8 cellular contexts compared by ENCODE assay signal in genomic region chr6:109383438-109383940, GRCh38. TPM values are rescaled to one million over a fixed set of nuclear protein-coding genes. Genes with fewer than 3 reads are reported as not detected.
DNase-seq lines count a peak whose midpoint lies in the region; ATAC-seq and TF ChIP-seq lines count a peak whose summit lies in the region.

No MANE protein-coding gene starts in this region.

- H3K79me2 ChIP-seq in ACC112 (ENCODE audit: control insufficient read depth, insufficient read depth, low read length, unreplicated experiment) = peaks cover 37% of the 10 kb centered on the region

- no TSS peak for BruUV-seq in MCF 10A (replicated peaks; lab: Mats Ljungman, UMichigan)

- H3K27ac ChIP-seq in ACC112 (ENCODE audit: low read depth, low read length) (peak overlapping the region; percentile 86), HUES6 (ENCODE audit: low read depth, low read length) (no peak overlapping the region; the same call in 1 of the 2 replicates)

- peaks cover 27% of the 10 kb centered on the region for H3K4me1 Mint-ChIP-seq in MCF 10A (ENCODE audit: insufficient read depth, unreplicated experiment)

- TF ChIP-seq CTCF in MCF 10A (IDR thresholded peaks at IDR 0.05; ENCODE audit: unreplicated experiment) (no peak), mucosa of descending colon (IDR thresholded peaks at IDR 0.05) (no peak)

- H3K36me3 ChIP-seq in ACC112 (ENCODE audit: insufficient read depth, low read length) (peaks cover under 1% of the 10 kb centered on the region; the same call in 1 of the 2 replicates), HUES6 (ENCODE audit: control insufficient read depth, insufficient read depth, low read length) (peaks cover 6% of the 10 kb centered on the region; the same call in 1 of the 2 replicates), mucosa of descending colon (ENCODE audit: low read depth) (no peaks in the 10 kb centered on the region)

- H3K9me3 ChIP-seq in HUES6 (ENCODE audit: control insufficient read depth, insufficient read depth, low read depth, low read length) = no peaks in the 10 kb centered on the region
- no peaks in the 10 kb centered on the region for H3K9me3 ChIP-seq in mucosa of descending colon

- H3K27me3 Mint-ChIP-seq in MCF 10A (ENCODE audit: insufficient read depth, unreplicated experiment) = no peaks in the 10 kb centered on the region

- H3K27ac Mint-ChIP-seq in MCF 10A (ENCODE audit: low read depth, unreplicated experiment) = peak overlapping the region; percentile 100

- ATAC-seq in mucosa of descending colon (no peak), left colon (no peak)

- CTCF ChIA-PET in MCF 10A (lab: Yijun Ruan, JAX) = interaction anchor here (0.7 to 5.7 kb wide), 31 partner anchors 9 to 1173 kb away, joined by 3 to 80 read pairs (median 5); partner anchors contain the start of genes CEP57L1, MICAL1, PPIL6 and SESN1

- H3K4me3 ChIP-seq in ACC112 (ENCODE audit: low read depth, low read length) (peak overlapping the region; percentile 86), HUES6 (ENCODE audit: low read depth, low read length) (peak overlapping the region; percentile 99), mucosa of descending colon (peak overlapping the region; percentile 98)

- H3K36me3 Mint-ChIP-seq in MCF 10A (ENCODE audit: insufficient read depth, unreplicated experiment) = peaks cover 15% of the 10 kb centered on the region

- POLR2A ChIA-PET in MCF 10A (lab: Yijun Ruan, JAX) = interaction anchor here (0.6 to 5.6 kb wide), 50 partner anchors 10 to 1599 kb away, joined by 3 to 94 read pairs (median 5); partner anchors contain the start of genes AK9, CEP57L1, FIG4 and FOXO3

- H3K9ac ChIP-seq in HUES6 (ENCODE audit: low read length) = peak overlapping the region; percentile 99

- DNase-seq in MCF 10A (ENCODE audit: unreplicated experiment) (no peak), mucosa of descending colon (no peak), kidney tubule cell (ENCODE audit: low spot score) (no peak), HPDE6-E6E7 (ENCODE audit: extremely low spot score) (no peak), left colon (no peak), middle frontal gyrus (ENCODE audit: extremely low spot score, low spot score) (no peak)

- peak overlapping the region; percentile 88 for H3K4me3 Mint-ChIP-seq in MCF 10A (ENCODE audit: unreplicated experiment)

- intact Hi-C loops in MCF 10A (cut with micrococcal nuclease) = loop anchor here (1.0 to 5.0 kb wide), 4 partner anchors 74 to 841 kb away; partner anchors contain the start of gene MICAL1
- intact Hi-C loops in mucosa of descending colon (cut with DNase I, micrococcal nuclease) = loop anchor here (2.0 to 10.0 kb wide), 2 partner anchors 195 to 199 kb away; no protein-coding TSS in a partner anchor
- intact Hi-C loops in left colon (cut with DNase I, micrococcal nuclease) = loop anchor here in 1 of 2 donors (5.0 kb wide), 1 partner anchor 196 kb away; no protein-coding TSS in a partner anchor

- H3K27me3 ChIP-seq in ACC112 (ENCODE audit: insufficient read depth, low read length) (no peaks in the 10 kb centered on the region), HUES6 (ENCODE audit: control insufficient read depth, insufficient read depth, low read length) (no peaks in the 10 kb centered on the region)

- no peak overlapping the region for H2AFZ ChIP-seq in ACC112 (ENCODE audit: low read length, unreplicated experiment)

- H3K4me1 ChIP-seq in ACC112 (ENCODE audit: control insufficient read depth, insufficient read depth, low read length, unreplicated experiment) = peaks cover 34% of the 10 kb centered on the region
- peaks cover 18% of the 10 kb centered on the region for H3K4me1 ChIP-seq in HUES6 (ENCODE audit: control insufficient read depth, insufficient read depth, low read length)
- H3K4me1 ChIP-seq in mucosa of descending colon (ENCODE audit: low read depth) = peaks cover 19% of the 10 kb centered on the region

- H3K9me3 Mint-ChIP-seq in MCF 10A (ENCODE audit: unreplicated experiment) = no peaks in the 10 kb centered on the region

RNA-seq across cellular contexts. Expression of gene CD164, which starts 1.2 kb away (rescaled TPM):
- total RNA-seq in MCF 10A (2022) (156 and 172 TPM in 2 replicates), mucosa of descending colon (100 to 1,000 TPM; 337 to 845 (median 513) TPM), left colon (100 to 1,000 TPM; 591 to 774 TPM)

RNA-seq across cellular contexts. Expression of gene PPIL6, which starts 56.9 kb away (rescaled TPM):
- total RNA-seq in MCF 10A (2022) = 3.9 and 6.5 TPM in 2 replicates
- 1 to 10 TPM in 2 of 3 donors, under 1 TPM in 1; 0.67 to 5.5 (median 2.9) TPM for total RNA-seq in mucosa of descending colon
- 1 to 10 TPM in 1 of 2 donors, under 1 TPM in 1; 0.58 to 2.0 TPM for total RNA-seq in left colon

RNA-seq across cellular contexts. Expression of gene SMPD2, which starts 57.0 kb away (rescaled TPM):
- total RNA-seq in MCF 10A (2022) = 17.7 and 19.9 TPM in 2 replicates
- total RNA-seq in mucosa of descending colon = 10 to 100 TPM; 13.4 to 24.8 (median 22.7) TPM
- total RNA-seq in left colon = 10 to 100 TPM; 17.8 to 23.8 TPM
